1 cellular context compared by ENCODE assay signal in the genomic region with DNA sequence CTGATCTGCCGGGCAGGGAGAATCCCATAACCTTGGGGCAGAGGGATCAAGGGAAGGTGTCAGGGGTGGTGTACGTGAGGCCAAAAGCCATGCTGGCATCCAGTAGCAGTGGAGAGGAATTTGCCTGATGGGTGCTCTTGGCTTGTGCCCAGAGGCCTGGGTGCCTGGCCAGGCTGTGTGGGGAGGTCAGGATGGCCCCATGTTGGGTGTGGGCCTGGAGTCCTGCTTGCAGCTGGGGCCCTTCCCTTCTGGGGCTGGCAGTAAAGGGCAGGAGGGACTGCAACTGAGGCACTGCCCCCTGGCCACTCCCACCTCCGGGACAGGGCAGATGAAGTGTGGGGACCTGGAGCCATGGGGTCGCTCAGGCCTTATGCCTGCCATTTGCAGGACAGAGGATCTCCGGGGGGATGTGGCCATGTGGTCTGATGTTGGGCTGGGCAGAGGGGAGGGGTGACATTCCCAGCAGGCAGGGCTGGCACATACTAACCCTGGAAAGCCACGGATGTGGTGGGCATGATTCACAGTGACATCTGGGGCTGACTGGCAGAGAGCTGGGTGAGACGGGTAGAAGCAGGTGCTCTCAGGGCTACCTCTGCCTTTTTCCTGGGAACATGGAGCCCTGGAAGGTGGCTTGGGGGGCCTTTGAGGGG.
TF ChIP-seq lines count a peak whose summit lies in the region.

No MANE protein-coding gene starts in this region.

TF ChIP-seq in K562, 482 proteins besides CTCF, POLR2A, EP300 and RAD21 (continued from another document):
- no peak for TF ChIP-seq ZNF197 (CRISPR knock-in tag; IDR thresholded peaks at IDR 0.05; ENCODE audit: low read depth)
- TF ChIP-seq ZNF431 (CRISPR knock-in tag; IDR thresholded peaks at IDR 0.05): no peak
- TF ChIP-seq, protein P1, sequence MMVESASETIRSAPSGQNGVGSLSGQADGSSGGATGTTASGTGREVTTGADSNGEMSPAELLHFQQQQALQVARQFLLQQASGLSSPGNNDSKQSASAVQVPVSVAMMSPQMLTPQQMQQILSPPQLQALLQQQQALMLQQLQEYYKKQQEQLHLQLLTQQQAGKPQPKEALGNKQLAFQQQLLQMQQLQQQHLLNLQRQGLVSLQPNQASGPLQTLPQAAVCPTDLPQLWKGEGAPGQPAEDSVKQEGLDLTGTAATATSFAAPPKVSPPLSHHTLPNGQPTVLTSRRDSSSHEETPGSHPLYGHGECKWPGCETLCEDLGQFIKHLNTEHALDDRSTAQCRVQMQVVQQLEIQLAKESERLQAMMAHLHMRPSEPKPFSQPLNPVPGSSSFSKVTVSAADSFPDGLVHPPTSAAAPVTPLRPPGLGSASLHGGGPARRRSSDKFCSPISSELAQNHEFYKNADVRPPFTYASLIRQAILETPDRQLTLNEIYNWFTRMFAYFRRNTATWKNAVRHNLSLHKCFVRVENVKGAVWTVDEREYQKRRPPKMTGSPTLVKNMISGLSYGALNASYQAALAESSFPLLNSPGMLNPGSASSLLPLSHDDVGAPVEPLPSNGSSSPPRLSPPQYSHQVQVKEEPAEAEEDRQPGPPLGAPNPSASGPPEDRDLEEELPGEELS (CRISPR knock-in tag; IDR thresholded peaks at IDR 0.05; ENCODE audit: borderline replicate concordance): no peak
- peak in 1 of 3 experiments; percentile 11 for TF ChIP-seq YY1 (IDR thresholded peaks at IDR 0.05; ENCODE audit: borderline replicate concordance in 1 of 3, control insufficient read depth in 1 of 3, extremely low read depth in 1 of 3, insufficient read depth in 3 of 3, insufficient read length in 1 of 3, insufficient replicate concordance in 2 of 3, low read depth in 1 of 3, low read length in 2 of 3)
- no peak for TF ChIP-seq ZNF354B (CRISPR knock-in tag; IDR thresholded peaks at IDR 0.05)
- TF ChIP-seq KDM5B (IDR thresholded peaks at IDR 0.05; ENCODE audit: insufficient replicate concordance, low read depth, low read length): no peak
- TF ChIP-seq, protein P2, sequence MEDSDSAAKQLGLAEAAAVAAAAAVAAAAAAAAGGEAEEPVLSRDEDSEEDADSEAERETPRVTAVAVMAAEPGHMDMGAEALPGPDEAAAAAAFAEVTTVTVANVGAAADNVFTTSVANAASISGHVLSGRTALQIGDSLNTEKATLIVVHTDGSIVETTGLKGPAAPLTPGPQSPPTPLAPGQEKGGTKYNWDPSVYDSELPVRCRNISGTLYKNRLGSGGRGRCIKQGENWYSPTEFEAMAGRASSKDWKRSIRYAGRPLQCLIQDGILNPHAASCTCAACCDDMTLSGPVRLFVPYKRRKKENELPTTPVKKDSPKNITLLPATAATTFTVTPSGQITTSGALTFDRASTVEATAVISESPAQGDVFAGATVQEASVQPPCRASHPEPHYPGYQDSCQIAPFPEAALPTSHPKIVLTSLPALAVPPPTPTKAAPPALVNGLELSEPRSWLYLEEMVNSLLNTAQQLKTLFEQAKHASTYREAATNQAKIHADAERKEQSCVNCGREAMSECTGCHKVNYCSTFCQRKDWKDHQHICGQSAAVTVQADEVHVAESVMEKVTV (CRISPR knock-in tag; IDR thresholded peaks at IDR 0.05): no peak
- TF ChIP-seq ZNF134 (CRISPR knock-in tag; conservative IDR thresholded peaks at IDR 0.05): no peak
- no peak for TF ChIP-seq TCF7L2 (IDR thresholded peaks at IDR 0.05; ENCODE audit: low read depth, low read length)
- TF ChIP-seq ATF7 (IDR thresholded peaks at IDR 0.05): no peak
- TF ChIP-seq SMARCA5 (IDR thresholded peaks at IDR 0.05): no peak
- TF ChIP-seq HDAC1 (IDR thresholded peaks at IDR 0.05): no peak
- no peak for TF ChIP-seq BRCA1 (IDR thresholded peaks at IDR 0.05)
- 0 out of 2 replicates have a peak, but pooled peaks have one; percentile 65 for TF ChIP-seq BRCA1 (CRISPR knock-in tag; IDR thresholded peaks at IDR 0.05)
- TF ChIP-seq, protein P3, sequence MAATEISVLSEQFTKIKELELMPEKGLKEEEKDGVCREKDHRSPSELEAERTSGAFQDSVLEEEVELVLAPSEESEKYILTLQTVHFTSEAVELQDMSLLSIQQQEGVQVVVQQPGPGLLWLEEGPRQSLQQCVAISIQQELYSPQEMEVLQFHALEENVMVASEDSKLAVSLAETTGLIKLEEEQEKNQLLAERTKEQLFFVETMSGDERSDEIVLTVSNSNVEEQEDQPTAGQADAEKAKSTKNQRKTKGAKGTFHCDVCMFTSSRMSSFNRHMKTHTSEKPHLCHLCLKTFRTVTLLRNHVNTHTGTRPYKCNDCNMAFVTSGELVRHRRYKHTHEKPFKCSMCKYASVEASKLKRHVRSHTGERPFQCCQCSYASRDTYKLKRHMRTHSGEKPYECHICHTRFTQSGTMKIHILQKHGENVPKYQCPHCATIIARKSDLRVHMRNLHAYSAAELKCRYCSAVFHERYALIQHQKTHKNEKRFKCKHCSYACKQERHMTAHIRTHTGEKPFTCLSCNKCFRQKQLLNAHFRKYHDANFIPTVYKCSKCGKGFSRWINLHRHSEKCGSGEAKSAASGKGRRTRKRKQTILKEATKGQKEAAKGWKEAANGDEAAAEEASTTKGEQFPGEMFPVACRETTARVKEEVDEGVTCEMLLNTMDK (IDR thresholded peaks at IDR 0.05; ENCODE audit: borderline replicate concordance, insufficient read depth, low read depth, low read length, poor library complexity, severe bottlenecking): no peak
- TF ChIP-seq, protein P4, sequence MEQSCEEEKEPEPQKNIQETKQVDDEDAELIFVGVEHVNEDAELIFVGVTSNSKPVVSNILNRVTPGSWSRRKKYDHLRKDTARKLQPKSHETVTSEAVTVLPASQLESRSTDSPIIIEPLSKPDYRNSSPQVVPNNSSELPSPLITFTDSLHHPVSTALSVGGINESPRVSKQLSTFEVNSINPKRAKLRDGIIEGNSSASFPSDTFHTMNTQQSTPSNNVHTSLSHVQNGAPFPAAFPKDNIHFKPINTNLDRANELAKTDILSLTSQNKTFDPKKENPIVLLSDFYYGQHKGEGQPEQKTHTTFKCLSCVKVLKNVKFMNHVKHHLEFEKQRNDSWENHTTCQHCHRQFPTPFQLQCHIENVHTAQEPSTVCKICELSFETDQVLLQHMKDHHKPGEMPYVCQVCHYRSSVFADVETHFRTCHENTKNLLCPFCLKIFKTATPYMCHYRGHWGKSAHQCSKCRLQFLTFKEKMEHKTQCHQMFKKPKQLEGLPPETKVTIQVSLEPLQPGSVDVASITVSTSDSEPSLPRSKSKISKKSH (CRISPR knock-in tag; IDR thresholded peaks at IDR 0.05): no peak
- TF ChIP-seq, protein P5, sequence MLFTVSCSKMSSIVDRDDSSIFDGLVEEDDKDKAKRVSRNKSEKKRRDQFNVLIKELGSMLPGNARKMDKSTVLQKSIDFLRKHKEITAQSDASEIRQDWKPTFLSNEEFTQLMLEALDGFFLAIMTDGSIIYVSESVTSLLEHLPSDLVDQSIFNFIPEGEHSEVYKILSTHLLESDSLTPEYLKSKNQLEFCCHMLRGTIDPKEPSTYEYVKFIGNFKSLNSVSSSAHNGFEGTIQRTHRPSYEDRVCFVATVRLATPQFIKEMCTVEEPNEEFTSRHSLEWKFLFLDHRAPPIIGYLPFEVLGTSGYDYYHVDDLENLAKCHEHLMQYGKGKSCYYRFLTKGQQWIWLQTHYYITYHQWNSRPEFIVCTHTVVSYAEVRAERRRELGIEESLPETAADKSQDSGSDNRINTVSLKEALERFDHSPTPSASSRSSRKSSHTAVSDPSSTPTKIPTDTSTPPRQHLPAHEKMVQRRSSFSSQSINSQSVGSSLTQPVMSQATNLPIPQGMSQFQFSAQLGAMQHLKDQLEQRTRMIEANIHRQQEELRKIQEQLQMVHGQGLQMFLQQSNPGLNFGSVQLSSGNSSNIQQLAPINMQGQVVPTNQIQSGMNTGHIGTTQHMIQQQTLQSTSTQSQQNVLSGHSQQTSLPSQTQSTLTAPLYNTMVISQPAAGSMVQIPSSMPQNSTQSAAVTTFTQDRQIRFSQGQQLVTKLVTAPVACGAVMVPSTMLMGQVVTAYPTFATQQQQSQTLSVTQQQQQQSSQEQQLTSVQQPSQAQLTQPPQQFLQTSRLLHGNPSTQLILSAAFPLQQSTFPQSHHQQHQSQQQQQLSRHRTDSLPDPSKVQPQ (CRISPR knock-in tag; IDR thresholded peaks at IDR 0.05; ENCODE audit: borderline replicate concordance): no peak
- TF ChIP-seq, protein P6, sequence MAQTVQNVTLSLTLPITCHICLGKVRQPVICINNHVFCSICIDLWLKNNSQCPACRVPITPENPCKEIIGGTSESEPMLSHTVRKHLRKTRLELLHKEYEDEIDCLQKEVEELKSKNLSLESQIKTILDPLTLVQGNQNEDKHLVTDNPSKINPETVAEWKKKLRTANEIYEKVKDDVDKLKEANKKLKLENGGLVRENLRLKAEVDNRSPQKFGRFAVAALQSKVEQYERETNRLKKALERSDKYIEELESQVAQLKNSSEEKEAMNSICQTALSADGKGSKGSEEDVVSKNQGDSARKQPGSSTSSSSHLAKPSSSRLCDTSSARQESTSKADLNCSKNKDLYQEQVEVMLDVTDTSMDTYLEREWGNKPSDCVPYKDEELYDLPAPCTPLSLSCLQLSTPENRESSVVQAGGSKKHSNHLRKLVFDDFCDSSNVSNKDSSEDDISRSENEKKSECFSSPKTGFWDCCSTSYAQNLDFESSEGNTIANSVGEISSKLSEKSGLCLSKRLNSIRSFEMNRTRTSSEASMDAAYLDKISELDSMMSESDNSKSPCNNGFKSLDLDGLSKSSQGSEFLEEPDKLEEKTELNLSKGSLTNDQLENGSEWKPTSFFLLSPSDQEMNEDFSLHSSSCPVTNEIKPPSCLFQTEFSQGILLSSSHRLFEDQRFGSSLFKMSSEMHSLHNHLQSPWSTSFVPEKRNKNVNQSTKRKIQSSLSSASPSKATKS (CRISPR knock-in tag; IDR thresholded peaks at IDR 0.05): no peak
- TF ChIP-seq NCOA6 (IDR thresholded peaks at IDR 0.05): no peak
- no peak for TF ChIP-seq BRD4 (IDR thresholded peaks at IDR 0.05)
- no peak for TF ChIP-seq NFRKB (IDR thresholded peaks at IDR 0.05; ENCODE audit: low read depth)
- TF ChIP-seq FIP1L1 (IDR thresholded peaks at IDR 0.05; ENCODE audit: low read depth, low read length, poor library complexity, severe bottlenecking): no peak
- TF ChIP-seq GATA2 (CRISPR knock-in tag; IDR thresholded peaks at IDR 0.05): no peak
- TF ChIP-seq, protein P7, sequence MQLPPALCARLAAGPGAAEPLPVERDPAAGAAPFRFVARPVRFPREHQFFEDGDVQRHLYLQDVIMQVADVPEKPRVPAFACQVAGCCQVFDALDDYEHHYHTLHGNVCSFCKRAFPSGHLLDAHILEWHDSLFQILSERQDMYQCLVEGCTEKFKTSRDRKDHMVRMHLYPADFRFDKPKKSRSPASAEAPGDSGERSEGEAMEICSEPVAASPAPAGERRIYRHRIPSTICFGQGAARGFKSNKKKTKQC (CRISPR knock-in tag; IDR thresholded peaks at IDR 0.05): no peak
- no peak for TF ChIP-seq LCOR (CRISPR knock-in tag; IDR thresholded peaks at IDR 0.05)
- TF ChIP-seq, protein P8, sequence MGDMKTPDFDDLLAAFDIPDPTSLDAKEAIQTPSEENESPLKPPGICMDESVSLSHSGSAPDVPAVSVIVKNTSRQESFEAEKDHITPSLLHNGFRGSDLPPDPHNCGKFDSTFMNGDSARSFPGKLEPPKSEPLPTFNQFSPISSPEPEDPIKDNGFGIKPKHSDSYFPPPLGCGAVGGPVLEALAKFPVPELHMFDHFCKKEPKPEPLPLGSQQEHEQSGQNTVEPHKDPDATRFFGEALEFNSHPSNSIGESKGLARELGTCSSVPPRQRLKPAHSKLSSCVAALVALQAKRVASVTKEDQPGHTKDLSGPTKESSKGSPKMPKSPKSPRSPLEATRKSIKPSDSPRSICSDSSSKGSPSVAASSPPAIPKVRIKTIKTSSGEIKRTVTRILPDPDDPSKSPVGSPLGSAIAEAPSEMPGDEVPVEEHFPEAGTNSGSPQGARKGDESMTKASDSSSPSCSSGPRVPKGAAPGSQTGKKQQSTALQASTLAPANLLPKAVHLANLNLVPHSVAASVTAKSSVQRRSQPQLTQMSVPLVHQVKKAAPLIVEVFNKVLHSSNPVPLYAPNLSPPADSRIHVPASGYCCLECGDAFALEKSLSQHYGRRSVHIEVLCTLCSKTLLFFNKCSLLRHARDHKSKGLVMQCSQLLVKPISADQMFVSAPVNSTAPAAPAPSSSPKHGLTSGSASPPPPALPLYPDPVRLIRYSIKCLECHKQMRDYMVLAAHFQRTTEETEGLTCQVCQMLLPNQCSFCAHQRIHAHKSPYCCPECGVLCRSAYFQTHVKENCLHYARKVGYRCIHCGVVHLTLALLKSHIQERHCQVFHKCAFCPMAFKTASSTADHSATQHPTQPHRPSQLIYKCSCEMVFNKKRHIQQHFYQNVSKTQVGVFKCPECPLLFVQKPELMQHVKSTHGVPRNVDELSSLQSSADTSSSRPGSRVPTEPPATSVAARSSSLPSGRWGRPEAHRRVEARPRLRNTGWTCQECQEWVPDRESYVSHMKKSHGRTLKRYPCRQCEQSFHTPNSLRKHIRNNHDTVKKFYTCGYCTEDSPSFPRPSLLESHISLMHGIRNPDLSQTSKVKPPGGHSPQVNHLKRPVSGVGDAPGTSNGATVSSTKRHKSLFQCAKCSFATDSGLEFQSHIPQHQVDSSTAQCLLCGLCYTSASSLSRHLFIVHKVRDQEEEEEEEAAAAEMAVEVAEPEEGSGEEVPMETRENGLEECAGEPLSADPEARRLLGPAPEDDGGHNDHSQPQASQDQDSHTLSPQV (IDR thresholded peaks at IDR 0.05): peak; percentile 45; the same call in 1 of the 2 replicates
